In the genomic region with DNA sequence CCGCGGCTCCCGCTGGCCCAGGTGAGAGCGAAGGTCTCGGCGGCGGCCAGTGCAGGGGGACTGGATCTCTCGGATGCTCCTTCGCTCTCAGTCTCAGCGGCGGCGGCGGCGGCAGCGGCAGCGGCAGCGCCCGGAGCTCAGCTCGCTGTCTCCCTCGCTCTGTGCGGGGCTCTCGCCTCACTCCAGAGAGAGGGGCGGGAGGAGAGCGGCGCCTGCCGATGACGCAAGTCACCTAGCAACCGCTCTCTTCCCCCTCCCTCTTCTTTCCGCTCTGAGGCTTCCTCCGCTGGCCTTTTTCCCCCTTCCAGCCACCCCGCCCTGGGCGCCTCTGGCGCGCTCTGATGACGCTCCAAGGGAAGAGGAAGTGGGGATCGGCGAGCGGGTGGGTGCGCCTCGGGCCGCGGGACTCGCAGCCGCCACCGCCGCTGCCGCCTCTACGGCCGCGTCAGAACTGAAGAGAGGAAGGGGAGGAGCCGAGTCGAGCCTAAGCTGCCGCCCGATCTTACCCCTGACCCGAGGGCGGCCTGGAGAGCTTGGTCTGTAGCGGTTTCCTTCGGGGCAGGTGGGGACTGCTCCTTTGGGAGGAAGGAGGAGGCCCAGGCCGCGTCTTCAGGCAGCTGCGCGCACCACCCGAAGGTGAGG, we compare ENCODE assay signal across 8 cellular contexts. TPM values are rescaled to one million over a fixed set of nuclear protein-coding genes. Genes with fewer than 3 reads are reported as not detected.
A peak's percentile ranks its signal among the peaks of the same experiment; 100 is the strongest.
DNase-seq lines count a peak whose midpoint lies in the region; ATAC-seq and TF ChIP-seq lines count a peak whose summit lies in the region.

A gene with protein sequence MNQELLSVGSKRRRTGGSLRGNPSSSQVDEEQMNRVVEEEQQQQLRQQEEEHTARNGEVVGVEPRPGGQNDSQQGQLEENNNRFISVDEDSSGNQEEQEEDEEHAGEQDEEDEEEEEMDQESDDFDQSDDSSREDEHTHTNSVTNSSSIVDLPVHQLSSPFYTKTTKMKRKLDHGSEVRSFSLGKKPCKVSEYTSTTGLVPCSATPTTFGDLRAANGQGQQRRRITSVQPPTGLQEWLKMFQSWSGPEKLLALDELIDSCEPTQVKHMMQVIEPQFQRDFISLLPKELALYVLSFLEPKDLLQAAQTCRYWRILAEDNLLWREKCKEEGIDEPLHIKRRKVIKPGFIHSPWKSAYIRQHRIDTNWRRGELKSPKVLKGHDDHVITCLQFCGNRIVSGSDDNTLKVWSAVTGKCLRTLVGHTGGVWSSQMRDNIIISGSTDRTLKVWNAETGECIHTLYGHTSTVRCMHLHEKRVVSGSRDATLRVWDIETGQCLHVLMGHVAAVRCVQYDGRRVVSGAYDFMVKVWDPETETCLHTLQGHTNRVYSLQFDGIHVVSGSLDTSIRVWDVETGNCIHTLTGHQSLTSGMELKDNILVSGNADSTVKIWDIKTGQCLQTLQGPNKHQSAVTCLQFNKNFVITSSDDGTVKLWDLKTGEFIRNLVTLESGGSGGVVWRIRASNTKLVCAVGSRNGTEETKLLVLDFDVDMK (minus strand): TSS at position 190 of the 642 bp plus-strand sequence. CDS start 124,289 bp downstream, outside the sequence.

- peak; percentile 87 for ATAC-seq in GM23338
- peak; percentile 83 for ATAC-seq in naive thymus-derived CD8-positive, alpha-beta T cell

- H3K4me3 Mint-ChIP-seq in GM23338 = peak within 1 kb of the TSS; percentile 98
- H3K4me3 Mint-ChIP-seq in naive thymus-derived CD8-positive, alpha-beta T cell = peak within 1 kb of the TSS; percentile 86 to 100 (median 98)

- peaks cover 47% of the 10 kb centered on the region for H3K36me3 ChIP-seq in DOHH2 (ENCODE audit: control insufficient read depth, low read length)
- H3K36me3 ChIP-seq in GM23338 (ENCODE audit: insufficient read depth) = no peaks in the 10 kb centered on the region; the same call in none of the 2 replicates
- H3K36me3 ChIP-seq in fibroblast of lung (ENCODE audit: control insufficient read depth, insufficient read depth, low read length) = no peaks in the 10 kb centered on the region

- H3K9me3 ChIP-seq in DOHH2 (ENCODE audit: control insufficient read depth, insufficient read depth, low read length) (peaks cover 15% of the 10 kb centered on the region; the same call in 1 of the 2 replicates), fibroblast of lung (ENCODE audit: control insufficient read depth, insufficient read depth, low read depth, low read length) (no peaks in the 10 kb centered on the region)

- H4K20me1 ChIP-seq in DOHH2 (ENCODE audit: control insufficient read depth, insufficient read depth, low read depth, low read length) = peaks cover 18% of the 10 kb centered on the region
- H4K20me1 ChIP-seq in GM23338 (replicated peaks; ENCODE audit: insufficient read depth) = peaks cover 32% of the 10 kb centered on the region
- H4K20me1 ChIP-seq in fibroblast of lung (ENCODE audit: control insufficient read depth, extremely low read depth, insufficient read depth, low read length) = no peaks in the 10 kb centered on the region

- peaks cover 50% of the 10 kb centered on the region for H3K4me1 ChIP-seq in DOHH2 (ENCODE audit: control insufficient read depth, low read length)
- peaks cover 5% of the 10 kb centered on the region for H3K4me1 ChIP-seq in GM23338 (ENCODE audit: insufficient read depth)
- H3K4me1 ChIP-seq in fibroblast of lung (ENCODE audit: control insufficient read depth, extremely low read depth, insufficient read depth, low read length) = peaks cover 3% of the 10 kb centered on the region

- TF ChIP-seq CTCF in DOHH2 (IDR thresholded peaks at IDR 0.05; ENCODE audit: low read depth, low read length, poor library complexity, severe bottlenecking) (no peak), GM23338 (conservative IDR thresholded peaks at IDR 0.05; ENCODE audit: low read depth in 2 of 2) (no peak), fibroblast of lung (conservative IDR thresholded peaks at IDR 0.05 in 1 of 2, IDR thresholded peaks at IDR 0.05 in 1 of 2; ENCODE audit: low read depth in 1 of 2, low read length in 2 of 2) (no peak)

- H3K4me2 ChIP-seq in DOHH2 (ENCODE audit: low read length) = peak within 1 kb of the TSS; percentile 92
- peak within 1 kb of the TSS; percentile 96 for H3K4me2 ChIP-seq in GM23338
- H3K4me2 ChIP-seq in fibroblast of lung (ENCODE audit: extremely low read depth, insufficient read depth, low read length) = peak within 1 kb of the TSS; percentile 83

- H3K4me3 ChIP-seq in DOHH2 (ENCODE audit: low read length) = peak within 1 kb of the TSS; percentile 82
- peak within 1 kb of the TSS; percentile 93 for H3K4me3 ChIP-seq in GM23338
- peak within 1 kb of the TSS; percentile 85 to 99 (median 91) for H3K4me3 ChIP-seq in fibroblast of lung (replicated peaks in 1 of 4; ENCODE audit: control extremely low read depth in 1 of 4, insufficient read depth in 1 of 4, low read depth in 3 of 4, low read length in 4 of 4)

- H3K79me2 ChIP-seq in DOHH2 (ENCODE audit: control insufficient read depth, low read length) (peaks cover 90% of the 10 kb centered on the region), GM23338 (replicated peaks; ENCODE audit: insufficient read depth) (peaks cover 73% of the 10 kb centered on the region), fibroblast of lung (ENCODE audit: control insufficient read depth, insufficient read depth, low read length) (peaks cover 68% of the 10 kb centered on the region)

- H3K27me3 ChIP-seq in DOHH2 (ENCODE audit: control insufficient read depth, low read length) (no peaks in the 10 kb centered on the region), GM23338 (ENCODE audit: insufficient read depth) (peaks cover 7% of the 10 kb centered on the region; the same call in 1 of the 2 replicates), fibroblast of lung (ENCODE audit: control insufficient read depth, insufficient read depth, low read length) (no peaks in the 10 kb centered on the region)

- H3K9me3 Mint-ChIP-seq in GM23338 = peaks cover 14% of the 10 kb centered on the region; the same call in 2 of the 3 replicates
- no peaks in the 10 kb centered on the region for H3K9me3 Mint-ChIP-seq in naive thymus-derived CD8-positive, alpha-beta T cell

- H3K4me1 Mint-ChIP-seq in GM23338 = peaks cover 28% of the 10 kb centered on the region
- H3K4me1 Mint-ChIP-seq in naive thymus-derived CD8-positive, alpha-beta T cell = peaks cover 36 to 77% (median 65%) of the 10 kb centered on the region in 4 donors

- H3K27me3 Mint-ChIP-seq in GM23338 (ENCODE audit: insufficient read depth, low read depth, poor library complexity) = peaks cover 12% of the 10 kb centered on the region
- H3K27me3 Mint-ChIP-seq in naive thymus-derived CD8-positive, alpha-beta T cell = no peaks in the 10 kb centered on the region

- H3K9me2 ChIP-seq in DOHH2 (replicated peaks; ENCODE audit: control insufficient read depth, low read length) (no peaks in the 10 kb centered on the region), GM23338 (ENCODE audit: insufficient read depth) (no peaks in the 10 kb centered on the region)

- peaks cover 24% of the 10 kb centered on the region for H3K36me3 Mint-ChIP-seq in GM23338 (ENCODE audit: low read depth)
- peaks cover 0 to 18% (median 10%) of the 10 kb centered on the region in 3 donors for H3K36me3 Mint-ChIP-seq in naive thymus-derived CD8-positive, alpha-beta T cell

- H2AFZ ChIP-seq in GM23338 (peak within 1 kb of the TSS; percentile 94), fibroblast of lung (ENCODE audit: low read length) (peak within 1 kb of the TSS; percentile 88)

- peak within 1 kb of the TSS; percentile 99 for H3K27ac Mint-ChIP-seq in GM23338
- H3K27ac Mint-ChIP-seq in naive thymus-derived CD8-positive, alpha-beta T cell = peak within 1 kb of the TSS; percentile 94 to 100 (median 97)

- H3K27ac ChIP-seq in DOHH2 (ENCODE audit: low read depth, low read length) (peak within 1 kb of the TSS; percentile 83), GM23338 (ENCODE audit: low read depth) (peak within 1 kb of the TSS; percentile 98), fibroblast of lung (ENCODE audit: insufficient read depth, low read length) (peak within 1 kb of the TSS; percentile 97)

- H3F3A ChIP-seq in DOHH2 (ENCODE audit: control insufficient read depth, insufficient read depth) (0 out of 2 replicates have a peak, but pooled peaks cover 4% of the 10 kb centered on the region), GM23338 (replicated peaks; ENCODE audit: low read depth) (no peaks in the 10 kb centered on the region)

- H3K9ac ChIP-seq in fibroblast of lung (ENCODE audit: insufficient read depth, low read length) = peak within 1 kb of the TSS; percentile 88

- peak; percentile 99 for DNase-seq in GM23338 (ENCODE audit: low spot score)
- DNase-seq in LHCN-M2 (ENCODE audit: low read depth) = peak; percentile 99
- peak; percentile 97 for DNase-seq in RPMI8226
- peak; percentile 99 for DNase-seq in activated T-helper 1 cell treated with anti-CD3 and anti-CD28 coated beads, Interleukin-2, amount 50 U/mL, for 16 hours (ENCODE audit: low read depth in 1 of 2, low spot score in 1 of 2)
- DNase-seq in fibroblast of lung (ENCODE audit: low read depth in 2 of 2) = peak; percentile 98 to 99
- DNase-seq in naive thymus-derived CD8-positive, alpha-beta T cell = peak; percentile 97 to 100 (median 100)
- peak; percentile 98 to 100 (median 99) for DNase-seq in stimulated activated naive CD4-positive, alpha-beta T cell (lab: John Stamatoyannopoulos, UW)

- POLR2A ChIA-PET in naive thymus-derived CD8-positive, alpha-beta T cell (lab: Charles Lee) = interaction anchor here (0.6 to 4.6 kb wide), 25 partner anchors 9 to 1521 kb away, joined by 3 to 68 read pairs (median 4); partner anchors contain the start of genes ARFIP1, LRBA, RPS3A and TIGD4

TF ChIP-seq in GM23338, 12 proteins besides CTCF, POLR2A, EP300 and RAD21 (continues in another document):
- TF ChIP-seq ZNF114 (CRISPR knock-in tag; IDR thresholded peaks at IDR 0.05) = no peak
- peak; percentile 99 for TF ChIP-seq CREB1 (CRISPR knock-in tag; IDR thresholded peaks at IDR 0.05; ENCODE audit: low read depth)

RNA-seq across cellular contexts. Expression of the gene that starts here (rescaled TPM):
- total RNA-seq in GM23338 (2014; rRNA removed; shearing (Covaris generic)) = 33.3 and 34.7 TPM in 2 replicates
- polyA plus RNA-seq in GM23338 (2016; fragmentation: Nextera tagmentation; extraction: Ambion mirVana) (22.0 and 25.8 TPM in 2 replicates), fibroblast of lung (14.5 and 16.3 TPM in 2 replicates)
- total RNA-seq in LHCN-M2 (2014; rRNA removed) (18.1 and 20.1 TPM in 2 replicates), fibroblast of lung (68.7 and 87.3 TPM in 2 replicates)
- polyA plus RNA-seq in LHCN-M2 (2012) = 3.7 TPM
- 11.8 and 13.9 TPM in 2 replicates for polyA plus RNA-seq in fibroblast of lung (2012)
- 0.44 and 1.4 TPM in 2 replicates for polyA minus RNA-seq in fibroblast of lung (ENCODE audit: low replicate concordance)
- 100 to 1,000 TPM; 110 to 126 TPM for total RNA-seq in naive thymus-derived CD8-positive, alpha-beta T cell
- 10 to 100 TPM; 30.0 to 41.4 (median 31.5) TPM for polyA plus RNA-seq in naive thymus-derived CD8-positive, alpha-beta T cell

Comparison
In these comparisons a context has a peak if more than half of its experiments do, and no peak if none do; other contexts are left out.
1. Peak in every context shown above with its lines: DNase-seq, ATAC-seq, H3K4me3 ChIP-seq and H3K27ac ChIP-seq.